Comparison of ENCODE assay signal across 2 cellular contexts in the genomic region with DNA sequence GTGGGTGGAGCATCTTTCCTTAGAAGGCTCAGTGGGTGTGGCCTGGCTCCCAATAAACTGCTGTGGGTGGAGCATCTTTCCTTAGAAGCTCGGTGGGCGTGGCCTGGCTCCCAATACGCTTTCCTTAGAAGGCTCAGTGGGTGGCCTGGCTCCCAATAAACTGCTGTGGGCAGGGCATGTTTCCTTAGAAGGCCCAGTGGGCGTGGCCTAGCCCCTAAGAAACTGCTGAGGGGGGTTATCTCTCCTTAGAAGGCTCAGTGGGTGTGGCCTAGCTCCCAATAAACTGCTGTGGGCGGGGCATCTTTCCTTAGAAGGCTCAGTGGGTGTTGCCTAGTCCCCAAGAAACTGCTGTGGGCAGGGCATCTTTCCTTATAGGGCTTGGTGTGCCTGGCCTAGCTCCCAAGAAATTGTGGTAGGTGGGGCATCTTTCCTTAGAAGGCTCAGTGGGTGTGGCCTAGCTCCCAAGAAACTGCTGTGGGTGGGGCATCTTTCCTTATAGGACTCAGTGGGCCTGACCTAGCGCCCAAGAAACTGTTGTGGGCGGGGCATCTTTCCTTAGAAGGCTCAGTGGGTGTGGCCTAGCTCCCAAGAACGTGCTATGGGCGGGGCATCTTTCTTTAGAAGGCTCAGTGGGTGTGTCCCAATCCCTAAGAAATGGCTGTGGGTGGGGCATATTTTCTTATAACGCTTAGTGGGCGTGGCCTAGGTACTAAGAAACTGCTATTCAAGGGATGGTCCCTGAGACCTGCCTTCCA.
A peak's percentile ranks its signal among the peaks of the same experiment; 100 is the strongest.
TF ChIP-seq lines count a peak whose summit lies in the region.

No MANE protein-coding gene starts in this region.

TF ChIP-seq in GM12878, 131 proteins besides CTCF, POLR2A, EP300 and RAD21:
- TF ChIP-seq, protein P1, sequence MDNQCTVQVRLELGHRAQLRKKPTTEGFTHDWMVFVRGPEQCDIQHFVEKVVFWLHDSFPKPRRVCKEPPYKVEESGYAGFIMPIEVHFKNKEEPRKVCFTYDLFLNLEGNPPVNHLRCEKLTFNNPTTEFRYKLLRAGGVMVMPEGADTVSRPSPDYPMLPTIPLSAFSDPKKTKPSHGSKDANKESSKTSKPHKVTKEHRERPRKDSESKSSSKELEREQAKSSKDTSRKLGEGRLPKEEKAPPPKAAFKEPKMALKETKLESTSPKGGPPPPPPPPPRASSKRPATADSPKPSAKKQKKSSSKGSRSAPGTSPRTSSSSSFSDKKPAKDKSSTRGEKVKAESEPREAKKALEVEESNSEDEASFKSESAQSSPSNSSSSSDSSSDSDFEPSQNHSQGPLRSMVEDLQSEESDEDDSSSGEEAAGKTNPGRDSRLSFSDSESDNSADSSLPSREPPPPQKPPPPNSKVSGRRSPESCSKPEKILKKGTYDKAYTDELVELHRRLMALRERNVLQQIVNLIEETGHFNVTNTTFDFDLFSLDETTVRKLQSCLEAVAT (IDR thresholded peaks at IDR 0.05) = no peak
- TF ChIP-seq BHLHE40 (IDR thresholded peaks at IDR 0.05; ENCODE audit: borderline replicate concordance in 1 of 2, low read depth in 2 of 2, low read length in 1 of 2) (peak in 1 of 2 experiments; percentile 20; a peak in 1 of 4 replicates), SRF (IDR thresholded peaks at IDR 0.05; ENCODE audit: low read depth in 2 of 2, low read length in 2 of 2) (peak in 1 of 2 experiments; percentile 23; a peak in 1 of 4 replicates)

TF ChIP-seq in SK-N-SH, 30 proteins besides CTCF, POLR2A, EP300 and RAD21:
- TF ChIP-seq POLR2AphosphoS5 (IDR thresholded peaks at IDR 0.05; ENCODE audit: low read depth, low read length) = no peak
- TF ChIP-seq NRF1 (IDR thresholded peaks at IDR 0.05; ENCODE audit: low read depth, low read length) = no peak
- no peak for TF ChIP-seq JUND (IDR thresholded peaks at IDR 0.05)
- TF ChIP-seq, protein P2, sequence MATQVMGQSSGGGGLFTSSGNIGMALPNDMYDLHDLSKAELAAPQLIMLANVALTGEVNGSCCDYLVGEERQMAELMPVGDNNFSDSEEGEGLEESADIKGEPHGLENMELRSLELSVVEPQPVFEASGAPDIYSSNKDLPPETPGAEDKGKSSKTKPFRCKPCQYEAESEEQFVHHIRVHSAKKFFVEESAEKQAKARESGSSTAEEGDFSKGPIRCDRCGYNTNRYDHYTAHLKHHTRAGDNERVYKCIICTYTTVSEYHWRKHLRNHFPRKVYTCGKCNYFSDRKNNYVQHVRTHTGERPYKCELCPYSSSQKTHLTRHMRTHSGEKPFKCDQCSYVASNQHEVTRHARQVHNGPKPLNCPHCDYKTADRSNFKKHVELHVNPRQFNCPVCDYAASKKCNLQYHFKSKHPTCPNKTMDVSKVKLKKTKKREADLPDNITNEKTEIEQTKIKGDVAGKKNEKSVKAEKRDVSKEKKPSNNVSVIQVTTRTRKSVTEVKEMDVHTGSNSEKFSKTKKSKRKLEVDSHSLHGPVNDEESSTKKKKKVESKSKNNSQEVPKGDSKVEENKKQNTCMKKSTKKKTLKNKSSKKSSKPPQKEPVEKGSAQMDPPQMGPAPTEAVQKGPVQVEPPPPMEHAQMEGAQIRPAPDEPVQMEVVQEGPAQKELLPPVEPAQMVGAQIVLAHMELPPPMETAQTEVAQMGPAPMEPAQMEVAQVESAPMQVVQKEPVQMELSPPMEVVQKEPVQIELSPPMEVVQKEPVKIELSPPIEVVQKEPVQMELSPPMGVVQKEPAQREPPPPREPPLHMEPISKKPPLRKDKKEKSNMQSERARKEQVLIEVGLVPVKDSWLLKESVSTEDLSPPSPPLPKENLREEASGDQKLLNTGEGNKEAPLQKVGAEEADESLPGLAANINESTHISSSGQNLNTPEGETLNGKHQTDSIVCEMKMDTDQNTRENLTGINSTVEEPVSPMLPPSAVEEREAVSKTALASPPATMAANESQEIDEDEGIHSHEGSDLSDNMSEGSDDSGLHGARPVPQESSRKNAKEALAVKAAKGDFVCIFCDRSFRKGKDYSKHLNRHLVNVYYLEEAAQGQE (IDR thresholded peaks at IDR 0.05; ENCODE audit: low read depth, low read length) = no peak
- TF ChIP-seq TAF1 (IDR thresholded peaks at IDR 0.05; ENCODE audit: borderline replicate concordance, low read depth, low read length) = no peak
- TF ChIP-seq EZH2phosphoT487 (IDR thresholded peaks at IDR 0.05; ENCODE audit: borderline replicate concordance, low read depth) = no peak
- TF ChIP-seq, protein P3, sequence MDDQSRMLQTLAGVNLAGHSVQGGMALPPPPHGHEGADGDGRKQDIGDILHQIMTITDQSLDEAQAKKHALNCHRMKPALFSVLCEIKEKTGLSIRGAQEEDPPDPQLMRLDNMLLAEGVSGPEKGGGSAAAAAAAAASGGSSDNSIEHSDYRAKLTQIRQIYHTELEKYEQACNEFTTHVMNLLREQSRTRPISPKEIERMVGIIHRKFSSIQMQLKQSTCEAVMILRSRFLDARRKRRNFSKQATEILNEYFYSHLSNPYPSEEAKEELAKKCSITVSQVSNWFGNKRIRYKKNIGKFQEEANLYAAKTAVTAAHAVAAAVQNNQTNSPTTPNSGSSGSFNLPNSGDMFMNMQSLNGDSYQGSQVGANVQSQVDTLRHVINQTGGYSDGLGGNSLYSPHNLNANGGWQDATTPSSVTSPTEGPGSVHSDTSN (IDR thresholded peaks at IDR 0.05) = no peak
- no peak for TF ChIP-seq YY1 (IDR thresholded peaks at IDR 0.05; ENCODE audit: low read depth)
- TF ChIP-seq, protein P4, sequence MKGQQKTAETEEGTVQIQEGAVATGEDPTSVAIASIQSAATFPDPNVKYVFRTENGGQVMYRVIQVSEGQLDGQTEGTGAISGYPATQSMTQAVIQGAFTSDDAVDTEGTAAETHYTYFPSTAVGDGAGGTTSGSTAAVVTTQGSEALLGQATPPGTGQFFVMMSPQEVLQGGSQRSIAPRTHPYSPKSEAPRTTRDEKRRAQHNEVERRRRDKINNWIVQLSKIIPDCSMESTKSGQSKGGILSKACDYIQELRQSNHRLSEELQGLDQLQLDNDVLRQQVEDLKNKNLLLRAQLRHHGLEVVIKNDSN (IDR thresholded peaks at IDR 0.05; ENCODE audit: borderline replicate concordance, low read depth) = no peak
